15 cellular contexts compared by ENCODE assay signal in the genomic region with DNA sequence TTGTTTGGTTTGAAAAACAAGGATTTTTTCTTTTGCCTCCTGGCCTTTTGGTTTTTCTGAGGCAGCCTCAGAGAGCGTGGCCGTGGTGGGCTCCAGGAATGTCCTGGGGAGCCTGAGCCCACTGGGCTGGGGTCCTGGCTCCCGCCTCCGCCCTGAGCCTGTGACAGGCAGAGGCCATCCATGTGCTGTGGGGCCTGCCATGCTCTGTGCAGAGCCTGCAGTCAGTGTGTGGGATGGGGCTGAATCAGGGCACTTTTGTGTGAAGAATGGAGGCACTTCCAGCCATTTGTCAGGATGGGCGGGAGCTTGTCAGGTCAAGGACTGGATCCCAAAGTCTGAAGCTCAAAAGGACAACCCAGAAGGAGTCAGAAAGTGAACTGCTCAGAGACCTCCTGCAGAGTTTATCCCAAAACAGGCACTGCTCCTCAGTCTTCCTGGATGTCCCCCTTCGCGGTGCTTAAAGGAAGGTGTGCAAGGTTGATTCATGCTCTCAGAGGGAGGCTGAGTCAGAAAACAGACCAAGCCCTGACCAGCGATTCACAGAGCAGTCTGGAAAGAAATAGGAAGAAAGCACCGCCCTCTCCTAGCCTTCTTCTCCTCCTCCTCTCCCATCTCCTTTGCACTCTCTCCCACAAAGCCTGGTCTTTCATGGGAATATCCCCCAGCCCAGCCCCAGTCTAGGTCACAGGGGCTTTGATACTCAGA. TPM values are rescaled to one million over a fixed set of nuclear protein-coding genes. Genes with fewer than 3 reads are reported as not detected.
DNase-seq lines count a peak whose midpoint lies in the region; ATAC-seq, FAIRE-seq and TF ChIP-seq lines count a peak whose summit lies in the region.
"Had no signal": no experiment of that assay in that cellular context is flagged by ENCODE, and none has a peak within 500 bp of the region (broad histone marks: within the 10 kb centered on the region; RNA-seq: fewer than 3 reads in every experiment).

No MANE protein-coding gene starts in this region.

- no peak for ATAC-seq in HG03432 (IDR thresholded peaks at IDR 0.05; ENCODE audit: unreplicated experiment)
- ATAC-seq: GM12878 had no signal

- no peak for TF ChIP-seq CTCF in nephron (IDR thresholded peaks at IDR 0.05; ENCODE audit: unreplicated experiment in 3 of 3)

- DNase-seq in A172 (ENCODE audit: low spot score) (peak; percentile 54), NCI-H226 (peak; percentile 11), HT-29 (ENCODE audit: low spot score) (no peak), HTR-8/SVneo (ENCODE audit: insufficient read length, low spot score) (no peak), T-helper 2 cell (no peak)
- DNase-seq: activated CD8-positive, alpha-beta memory T cell treated with anti-CD3 and anti-CD28 coated beads, Interleukin-2, amount 50 U/mL, for 48 hours; CD4-positive, CD25-positive, alpha-beta regulatory T cell; NCI-H1694; NCI-H446 treated with DMSO at 0.1 percent for 48 hours; stimulated activated CD4-positive, alpha-beta T cell treated with anti-CD3 and anti-CD28 coated beads, Interleukin-15, amount 100 ng/mL, for 24 hours had no signal

- no peaks in the 10 kb centered on the region for H3K27me3 Mint-ChIP-seq in dendritic cell treated with granulocyte-macrophage colony-stimulating factor and Interleukin-4, amounts not matched to agents 40 ng/mL and 50 ng/mL, for 4 days
- H3K27me3 Mint-ChIP-seq in nephron (ENCODE audit: low read depth) = no peaks in the 10 kb centered on the region
- H3K27me3 Mint-ChIP-seq: activated naive CD8-positive, alpha-beta T cell; CD4-positive, CD25-positive, alpha-beta regulatory T cell had no signal

- FAIRE-seq in HTR-8/SVneo (lab: Jason Lieb, UNC) = no peak
- FAIRE-seq: GM12878 had no signal

- H3K36me3 Mint-ChIP-seq in dendritic cell treated with granulocyte-macrophage colony-stimulating factor and Interleukin-4, amounts not matched to agents 40 ng/mL and 50 ng/mL, for 4 days (ENCODE audit: low read depth) = peaks cover 49% of the 10 kb centered on the region
- peaks cover 20% of the 10 kb centered on the region for H3K36me3 Mint-ChIP-seq in nephron (ENCODE audit: low read depth)
- H3K36me3 Mint-ChIP-seq: CD4-positive, CD25-positive, alpha-beta regulatory T cell had no signal

- H3K4me1 Mint-ChIP-seq in dendritic cell treated with granulocyte-macrophage colony-stimulating factor and Interleukin-4, amounts not matched to agents 40 ng/mL and 50 ng/mL, for 4 days (ENCODE audit: low read depth) = peaks cover 83% of the 10 kb centered on the region
- H3K4me1 Mint-ChIP-seq in nephron = peaks cover 54% of the 10 kb centered on the region

- H3K27ac Mint-ChIP-seq in dendritic cell treated with granulocyte-macrophage colony-stimulating factor and Interleukin-4, amounts not matched to agents 40 ng/mL and 50 ng/mL, for 4 days = peak overlapping the region; percentile 73
- H3K27ac Mint-ChIP-seq in nephron = peak overlapping the region in 2 of 3 experiments; percentile 21 to 75
- H3K27ac Mint-ChIP-seq: activated naive CD8-positive, alpha-beta T cell; CD4-positive, CD25-positive, alpha-beta regulatory T cell had no signal

- H3K4me3 Mint-ChIP-seq in dendritic cell treated with granulocyte-macrophage colony-stimulating factor and Interleukin-4, amounts not matched to agents 40 ng/mL and 50 ng/mL, for 4 days = no peak overlapping the region
- H3K4me3 Mint-ChIP-seq in nephron = no peak overlapping the region
- H3K4me3 Mint-ChIP-seq: activated naive CD8-positive, alpha-beta T cell; CD4-positive, CD25-positive, alpha-beta regulatory T cell had no signal

- H3K9me3 Mint-ChIP-seq in dendritic cell treated with granulocyte-macrophage colony-stimulating factor and Interleukin-4, amounts not matched to agents 40 ng/mL and 50 ng/mL, for 4 days = no peaks in the 10 kb centered on the region
- H3K9me3 Mint-ChIP-seq in nephron = no peaks in the 10 kb centered on the region

- intact Hi-C loops in dendritic cell treated with granulocyte-macrophage colony-stimulating factor and Interleukin-4, amounts not matched to agents 40 ng/mL and 50 ng/mL, for 4 days (cut with micrococcal nuclease) = loop anchor here (5.0 kb wide), 1 partner anchor 33 kb away; no protein-coding TSS in a partner anchor

RNA-seq across cellular contexts. Expression of a gene that starts 53.2 kb away (rescaled TPM):
- 10.7 TPM in 2 replicates for total RNA-seq in A172 (2014; rRNA removed; shearing (Covaris generic))
- total RNA-seq in HT-29 (2014; rRNA removed; shearing (Covaris generic)) = 0.10 TPM in 1 of 2 replicates, not detected in the other

Comparison
In these comparisons a context has a peak if more than half of its experiments do, and no peak if none do; other contexts are left out.
1. DNase-seq: peak in A172 (single experiment) and NCI-H226 (single experiment); none in HT-29 (single experiment), HTR-8/SVneo (single experiment) and T-helper 2 cell (0 of 5).
2. RNA of a gene that starts 53.2 kb away (total RNA-seq): 10.7 TPM in A172; 0.10 TPM in HT-29; every median in the first group is over 10 times any median in the second.